1 cellular context compared by ENCODE assay signal in the genomic region with DNA sequence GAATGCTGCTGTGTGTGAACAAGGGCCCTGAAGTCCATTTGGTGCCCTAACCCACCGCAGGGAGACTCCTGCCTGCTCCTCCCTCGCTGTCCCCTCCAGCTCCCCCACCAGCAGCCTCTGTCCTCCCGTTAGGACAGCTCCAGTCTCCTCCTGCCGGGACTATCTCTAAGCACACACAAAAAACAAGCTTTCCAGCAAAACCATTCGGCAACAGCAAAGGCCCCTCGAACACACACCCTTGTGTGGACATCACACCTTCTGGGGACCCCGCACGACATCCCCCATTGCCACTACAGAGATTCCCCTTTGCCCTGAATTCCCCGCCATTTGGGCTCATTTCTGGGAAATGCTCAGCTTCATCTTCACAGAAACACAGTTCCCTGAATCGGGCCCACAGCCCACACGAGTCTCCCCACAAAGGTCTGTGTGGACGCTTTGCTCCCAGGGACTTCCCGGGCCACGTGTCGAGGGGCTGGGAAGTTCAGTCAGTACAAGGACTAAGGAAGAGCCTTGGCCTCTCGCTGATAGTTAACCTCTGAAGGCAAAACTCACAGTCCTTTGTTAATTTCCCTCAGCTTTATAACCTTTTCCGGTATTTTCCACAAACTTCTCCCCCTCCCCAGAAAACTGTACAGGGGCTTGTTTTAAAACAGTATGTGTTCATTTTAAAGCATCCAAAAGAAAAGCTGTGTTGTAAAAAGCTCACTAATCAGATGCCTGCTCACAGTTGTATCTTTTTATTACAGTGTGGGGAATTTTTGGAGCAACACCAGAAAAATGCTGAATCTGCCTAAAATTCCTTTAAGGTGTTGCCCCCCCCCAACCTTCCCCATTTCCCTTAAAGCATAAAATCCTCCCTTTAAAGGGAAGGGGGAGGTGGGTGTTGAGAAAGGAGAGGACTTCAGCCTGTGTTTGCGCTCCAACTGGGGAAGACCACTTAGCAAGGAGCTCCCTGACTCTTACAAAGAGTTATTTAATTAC.
TF ChIP-seq lines count a peak whose summit lies in the region.

No MANE protein-coding gene starts in this region.

TF ChIP-seq in K562, 482 proteins besides CTCF, POLR2A, EP300 and RAD21 (continued from another document and continues in another):
- TF ChIP-seq, protein P1, sequence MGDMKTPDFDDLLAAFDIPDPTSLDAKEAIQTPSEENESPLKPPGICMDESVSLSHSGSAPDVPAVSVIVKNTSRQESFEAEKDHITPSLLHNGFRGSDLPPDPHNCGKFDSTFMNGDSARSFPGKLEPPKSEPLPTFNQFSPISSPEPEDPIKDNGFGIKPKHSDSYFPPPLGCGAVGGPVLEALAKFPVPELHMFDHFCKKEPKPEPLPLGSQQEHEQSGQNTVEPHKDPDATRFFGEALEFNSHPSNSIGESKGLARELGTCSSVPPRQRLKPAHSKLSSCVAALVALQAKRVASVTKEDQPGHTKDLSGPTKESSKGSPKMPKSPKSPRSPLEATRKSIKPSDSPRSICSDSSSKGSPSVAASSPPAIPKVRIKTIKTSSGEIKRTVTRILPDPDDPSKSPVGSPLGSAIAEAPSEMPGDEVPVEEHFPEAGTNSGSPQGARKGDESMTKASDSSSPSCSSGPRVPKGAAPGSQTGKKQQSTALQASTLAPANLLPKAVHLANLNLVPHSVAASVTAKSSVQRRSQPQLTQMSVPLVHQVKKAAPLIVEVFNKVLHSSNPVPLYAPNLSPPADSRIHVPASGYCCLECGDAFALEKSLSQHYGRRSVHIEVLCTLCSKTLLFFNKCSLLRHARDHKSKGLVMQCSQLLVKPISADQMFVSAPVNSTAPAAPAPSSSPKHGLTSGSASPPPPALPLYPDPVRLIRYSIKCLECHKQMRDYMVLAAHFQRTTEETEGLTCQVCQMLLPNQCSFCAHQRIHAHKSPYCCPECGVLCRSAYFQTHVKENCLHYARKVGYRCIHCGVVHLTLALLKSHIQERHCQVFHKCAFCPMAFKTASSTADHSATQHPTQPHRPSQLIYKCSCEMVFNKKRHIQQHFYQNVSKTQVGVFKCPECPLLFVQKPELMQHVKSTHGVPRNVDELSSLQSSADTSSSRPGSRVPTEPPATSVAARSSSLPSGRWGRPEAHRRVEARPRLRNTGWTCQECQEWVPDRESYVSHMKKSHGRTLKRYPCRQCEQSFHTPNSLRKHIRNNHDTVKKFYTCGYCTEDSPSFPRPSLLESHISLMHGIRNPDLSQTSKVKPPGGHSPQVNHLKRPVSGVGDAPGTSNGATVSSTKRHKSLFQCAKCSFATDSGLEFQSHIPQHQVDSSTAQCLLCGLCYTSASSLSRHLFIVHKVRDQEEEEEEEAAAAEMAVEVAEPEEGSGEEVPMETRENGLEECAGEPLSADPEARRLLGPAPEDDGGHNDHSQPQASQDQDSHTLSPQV (IDR thresholded peaks at IDR 0.05), result peak; percentile 68
- TF ChIP-seq CTBP1 (IDR thresholded peaks at IDR 0.05; ENCODE audit: borderline replicate concordance), result peak; percentile 14; the same call in 1 of the 2 replicates
- no peak for TF ChIP-seq NFIX (CRISPR knock-in tag; IDR thresholded peaks at IDR 0.05; ENCODE audit: low read depth)
- TF ChIP-seq, protein P2, sequence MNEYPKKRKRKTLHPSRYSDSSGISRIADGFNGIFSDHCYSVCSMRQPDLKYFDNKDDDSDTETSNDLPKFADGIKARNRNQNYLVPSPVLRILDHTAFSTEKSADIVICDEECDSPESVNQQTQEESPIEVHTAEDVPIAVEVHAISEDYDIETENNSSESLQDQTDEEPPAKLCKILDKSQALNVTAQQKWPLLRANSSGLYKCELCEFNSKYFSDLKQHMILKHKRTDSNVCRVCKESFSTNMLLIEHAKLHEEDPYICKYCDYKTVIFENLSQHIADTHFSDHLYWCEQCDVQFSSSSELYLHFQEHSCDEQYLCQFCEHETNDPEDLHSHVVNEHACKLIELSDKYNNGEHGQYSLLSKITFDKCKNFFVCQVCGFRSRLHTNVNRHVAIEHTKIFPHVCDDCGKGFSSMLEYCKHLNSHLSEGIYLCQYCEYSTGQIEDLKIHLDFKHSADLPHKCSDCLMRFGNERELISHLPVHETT (CRISPR knock-in tag; conservative IDR thresholded peaks at IDR 0.05 in 1 of 2, IDR thresholded peaks at IDR 0.05 in 1 of 2), result 0 out of 4 replicates have a peak, but pooled peaks of 1 of the 2 experiments have one; percentile 18
- TF ChIP-seq, protein P3, sequence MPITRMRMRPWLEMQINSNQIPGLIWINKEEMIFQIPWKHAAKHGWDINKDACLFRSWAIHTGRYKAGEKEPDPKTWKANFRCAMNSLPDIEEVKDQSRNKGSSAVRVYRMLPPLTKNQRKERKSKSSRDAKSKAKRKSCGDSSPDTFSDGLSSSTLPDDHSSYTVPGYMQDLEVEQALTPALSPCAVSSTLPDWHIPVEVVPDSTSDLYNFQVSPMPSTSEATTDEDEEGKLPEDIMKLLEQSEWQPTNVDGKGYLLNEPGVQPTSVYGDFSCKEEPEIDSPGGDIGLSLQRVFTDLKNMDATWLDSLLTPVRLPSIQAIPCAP (CRISPR knock-in tag; IDR thresholded peaks at IDR 0.05; ENCODE audit: borderline replicate concordance), result no peak
- no peak for TF ChIP-seq BCOR (IDR thresholded peaks at IDR 0.05)
- TF ChIP-seq ZNF133 (CRISPR knock-in tag; IDR thresholded peaks at IDR 0.05), result no peak
- TF ChIP-seq, protein P4, sequence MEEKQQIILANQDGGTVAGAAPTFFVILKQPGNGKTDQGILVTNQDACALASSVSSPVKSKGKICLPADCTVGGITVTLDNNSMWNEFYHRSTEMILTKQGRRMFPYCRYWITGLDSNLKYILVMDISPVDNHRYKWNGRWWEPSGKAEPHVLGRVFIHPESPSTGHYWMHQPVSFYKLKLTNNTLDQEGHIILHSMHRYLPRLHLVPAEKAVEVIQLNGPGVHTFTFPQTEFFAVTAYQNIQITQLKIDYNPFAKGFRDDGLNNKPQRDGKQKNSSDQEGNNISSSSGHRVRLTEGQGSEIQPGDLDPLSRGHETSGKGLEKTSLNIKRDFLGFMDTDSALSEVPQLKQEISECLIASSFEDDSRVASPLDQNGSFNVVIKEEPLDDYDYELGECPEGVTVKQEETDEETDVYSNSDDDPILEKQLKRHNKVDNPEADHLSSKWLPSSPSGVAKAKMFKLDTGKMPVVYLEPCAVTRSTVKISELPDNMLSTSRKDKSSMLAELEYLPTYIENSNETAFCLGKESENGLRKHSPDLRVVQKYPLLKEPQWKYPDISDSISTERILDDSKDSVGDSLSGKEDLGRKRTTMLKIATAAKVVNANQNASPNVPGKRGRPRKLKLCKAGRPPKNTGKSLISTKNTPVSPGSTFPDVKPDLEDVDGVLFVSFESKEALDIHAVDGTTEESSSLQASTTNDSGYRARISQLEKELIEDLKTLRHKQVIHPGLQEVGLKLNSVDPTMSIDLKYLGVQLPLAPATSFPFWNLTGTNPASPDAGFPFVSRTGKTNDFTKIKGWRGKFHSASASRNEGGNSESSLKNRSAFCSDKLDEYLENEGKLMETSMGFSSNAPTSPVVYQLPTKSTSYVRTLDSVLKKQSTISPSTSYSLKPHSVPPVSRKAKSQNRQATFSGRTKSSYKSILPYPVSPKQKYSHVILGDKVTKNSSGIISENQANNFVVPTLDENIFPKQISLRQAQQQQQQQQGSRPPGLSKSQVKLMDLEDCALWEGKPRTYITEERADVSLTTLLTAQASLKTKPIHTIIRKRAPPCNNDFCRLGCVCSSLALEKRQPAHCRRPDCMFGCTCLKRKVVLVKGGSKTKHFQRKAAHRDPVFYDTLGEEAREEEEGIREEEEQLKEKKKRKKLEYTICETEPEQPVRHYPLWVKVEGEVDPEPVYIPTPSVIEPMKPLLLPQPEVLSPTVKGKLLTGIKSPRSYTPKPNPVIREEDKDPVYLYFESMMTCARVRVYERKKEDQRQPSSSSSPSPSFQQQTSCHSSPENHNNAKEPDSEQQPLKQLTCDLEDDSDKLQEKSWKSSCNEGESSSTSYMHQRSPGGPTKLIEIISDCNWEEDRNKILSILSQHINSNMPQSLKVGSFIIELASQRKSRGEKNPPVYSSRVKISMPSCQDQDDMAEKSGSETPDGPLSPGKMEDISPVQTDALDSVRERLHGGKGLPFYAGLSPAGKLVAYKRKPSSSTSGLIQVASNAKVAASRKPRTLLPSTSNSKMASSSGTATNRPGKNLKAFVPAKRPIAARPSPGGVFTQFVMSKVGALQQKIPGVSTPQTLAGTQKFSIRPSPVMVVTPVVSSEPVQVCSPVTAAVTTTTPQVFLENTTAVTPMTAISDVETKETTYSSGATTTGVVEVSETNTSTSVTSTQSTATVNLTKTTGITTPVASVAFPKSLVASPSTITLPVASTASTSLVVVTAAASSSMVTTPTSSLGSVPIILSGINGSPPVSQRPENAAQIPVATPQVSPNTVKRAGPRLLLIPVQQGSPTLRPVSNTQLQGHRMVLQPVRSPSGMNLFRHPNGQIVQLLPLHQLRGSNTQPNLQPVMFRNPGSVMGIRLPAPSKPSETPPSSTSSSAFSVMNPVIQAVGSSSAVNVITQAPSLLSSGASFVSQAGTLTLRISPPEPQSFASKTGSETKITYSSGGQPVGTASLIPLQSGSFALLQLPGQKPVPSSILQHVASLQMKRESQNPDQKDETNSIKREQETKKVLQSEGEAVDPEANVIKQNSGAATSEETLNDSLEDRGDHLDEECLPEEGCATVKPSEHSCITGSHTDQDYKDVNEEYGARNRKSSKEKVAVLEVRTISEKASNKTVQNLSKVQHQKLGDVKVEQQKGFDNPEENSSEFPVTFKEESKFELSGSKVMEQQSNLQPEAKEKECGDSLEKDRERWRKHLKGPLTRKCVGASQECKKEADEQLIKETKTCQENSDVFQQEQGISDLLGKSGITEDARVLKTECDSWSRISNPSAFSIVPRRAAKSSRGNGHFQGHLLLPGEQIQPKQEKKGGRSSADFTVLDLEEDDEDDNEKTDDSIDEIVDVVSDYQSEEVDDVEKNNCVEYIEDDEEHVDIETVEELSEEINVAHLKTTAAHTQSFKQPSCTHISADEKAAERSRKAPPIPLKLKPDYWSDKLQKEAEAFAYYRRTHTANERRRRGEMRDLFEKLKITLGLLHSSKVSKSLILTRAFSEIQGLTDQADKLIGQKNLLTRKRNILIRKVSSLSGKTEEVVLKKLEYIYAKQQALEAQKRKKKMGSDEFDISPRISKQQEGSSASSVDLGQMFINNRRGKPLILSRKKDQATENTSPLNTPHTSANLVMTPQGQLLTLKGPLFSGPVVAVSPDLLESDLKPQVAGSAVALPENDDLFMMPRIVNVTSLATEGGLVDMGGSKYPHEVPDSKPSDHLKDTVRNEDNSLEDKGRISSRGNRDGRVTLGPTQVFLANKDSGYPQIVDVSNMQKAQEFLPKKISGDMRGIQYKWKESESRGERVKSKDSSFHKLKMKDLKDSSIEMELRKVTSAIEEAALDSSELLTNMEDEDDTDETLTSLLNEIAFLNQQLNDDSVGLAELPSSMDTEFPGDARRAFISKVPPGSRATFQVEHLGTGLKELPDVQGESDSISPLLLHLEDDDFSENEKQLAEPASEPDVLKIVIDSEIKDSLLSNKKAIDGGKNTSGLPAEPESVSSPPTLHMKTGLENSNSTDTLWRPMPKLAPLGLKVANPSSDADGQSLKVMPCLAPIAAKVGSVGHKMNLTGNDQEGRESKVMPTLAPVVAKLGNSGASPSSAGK (IDR thresholded peaks at IDR 0.05), result peak; percentile 79
- peak; percentile 39; the same call in 1 of the 2 replicates for TF ChIP-seq CXXC5 (CRISPR knock-in tag; IDR thresholded peaks at IDR 0.05)
- TF ChIP-seq, protein P5, sequence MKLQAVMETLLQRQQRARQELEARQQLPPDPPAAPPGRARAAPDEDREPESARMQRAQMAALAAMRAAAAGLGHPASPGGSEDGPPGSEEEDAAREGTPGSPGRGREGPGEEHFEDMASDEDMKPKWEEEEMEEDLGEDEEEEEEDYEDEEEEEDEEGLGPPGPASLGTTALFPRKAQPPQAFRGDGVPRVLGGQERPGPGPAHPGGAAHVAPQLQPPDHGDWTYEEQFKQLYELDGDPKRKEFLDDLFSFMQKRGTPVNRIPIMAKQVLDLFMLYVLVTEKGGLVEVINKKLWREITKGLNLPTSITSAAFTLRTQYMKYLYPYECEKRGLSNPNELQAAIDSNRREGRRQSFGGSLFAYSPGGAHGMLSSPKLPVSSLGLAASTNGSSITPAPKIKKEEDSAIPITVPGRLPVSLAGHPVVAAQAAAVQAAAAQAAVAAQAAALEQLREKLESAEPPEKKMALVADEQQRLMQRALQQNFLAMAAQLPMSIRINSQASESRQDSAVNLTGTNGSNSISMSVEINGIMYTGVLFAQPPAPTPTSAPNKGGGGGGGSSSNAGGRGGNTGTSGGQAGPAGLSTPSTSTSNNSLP (IDR thresholded peaks at IDR 0.05; ENCODE audit: borderline replicate concordance, low read depth, low read length), result no peak
- peak; percentile 38; the same call in 1 of the 2 replicates for TF ChIP-seq ZNF263 (CRISPR knock-in tag; IDR thresholded peaks at IDR 0.05; ENCODE audit: borderline replicate concordance)
- TF ChIP-seq, protein P6, sequence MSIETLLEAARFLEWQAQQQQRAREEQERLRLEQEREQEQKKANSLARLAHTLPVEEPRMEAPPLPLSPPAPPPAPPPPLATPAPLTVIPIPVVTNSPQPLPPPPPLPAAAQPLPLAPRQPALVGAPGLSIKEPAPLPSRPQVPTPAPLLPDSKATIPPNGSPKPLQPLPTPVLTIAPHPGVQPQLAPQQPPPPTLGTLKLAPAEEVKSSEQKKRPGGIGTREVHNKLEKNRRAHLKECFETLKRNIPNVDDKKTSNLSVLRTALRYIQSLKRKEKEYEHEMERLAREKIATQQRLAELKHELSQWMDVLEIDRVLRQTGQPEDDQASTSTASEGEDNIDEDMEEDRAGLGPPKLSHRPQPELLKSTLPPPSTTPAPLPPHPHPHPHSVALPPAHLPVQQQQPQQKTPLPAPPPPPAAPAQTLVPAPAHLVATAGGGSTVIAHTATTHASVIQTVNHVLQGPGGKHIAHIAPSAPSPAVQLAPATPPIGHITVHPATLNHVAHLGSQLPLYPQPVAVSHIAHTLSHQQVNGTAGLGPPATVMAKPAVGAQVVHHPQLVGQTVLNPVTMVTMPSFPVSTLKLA (conservative IDR thresholded peaks at IDR 0.05), result peak in 1 of 2 experiments; percentile 44; a peak in 1 of 4 replicates
- peak; percentile 88 for TF ChIP-seq L3MBTL2 (IDR thresholded peaks at IDR 0.05)
- TF ChIP-seq SAFB (IDR thresholded peaks at IDR 0.05; ENCODE audit: borderline replicate concordance, low read depth, low read length), result no peak
- no peak for TF ChIP-seq ZNF561 (CRISPR knock-in tag; conservative IDR thresholded peaks at IDR 0.05)
- peak; percentile 22; the same call in 1 of the 2 replicates for TF ChIP-seq ZFX (CRISPR knock-in tag; IDR thresholded peaks at IDR 0.05)
- TF ChIP-seq EP400 (IDR thresholded peaks at IDR 0.05), result 0 out of 2 replicates have a peak, but pooled peaks have one; percentile 11
- TF ChIP-seq, protein P7, sequence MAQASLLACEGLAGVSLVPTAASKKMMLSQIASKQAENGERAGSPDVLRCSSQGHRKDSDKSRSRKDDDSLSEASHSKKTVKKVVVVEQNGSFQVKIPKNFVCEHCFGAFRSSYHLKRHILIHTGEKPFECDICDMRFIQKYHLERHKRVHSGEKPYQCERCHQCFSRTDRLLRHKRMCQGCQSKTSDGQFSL (CRISPR knock-in tag; IDR thresholded peaks at IDR 0.05), result no peak
- TF ChIP-seq, protein P7 (tag; IDR thresholded peaks at IDR 0.05), result peak in 1 of 2 experiments; percentile 33; a peak in 1 of 4 replicates
- TF ChIP-seq FOXM1 (IDR thresholded peaks at IDR 0.05; ENCODE audit: low read depth), result no peak
- no peak for TF ChIP-seq FOXM1 (CRISPR knock-in tag; IDR thresholded peaks at IDR 0.05; ENCODE audit: low read depth)
- TF ChIP-seq MAZ (CRISPR knock-in tag; conservative IDR thresholded peaks at IDR 0.05 in 1 of 2, IDR thresholded peaks at IDR 0.05 in 1 of 2), result peak in 1 of 2 experiments; percentile 7; a peak in 1 of 4 replicates
- TF ChIP-seq MEF2D (tag; conservative IDR thresholded peaks at IDR 0.05; ENCODE audit: low read depth), result no peak
